ENCODE assay signal across 1 cellular context in genomic region chr15:75347222-75348033, GRCh38.
A peak's percentile ranks its signal among the peaks of the same experiment; 100 is the strongest.
TF ChIP-seq lines count a peak whose summit lies in the region.

No MANE protein-coding gene starts in this region.

TF ChIP-seq in HEK293, 187 proteins besides CTCF, POLR2A, EP300 and RAD21 (continued from another document):
- TF ChIP-seq ZNF398 (tag by site-specific recombination; IDR thresholded peaks at IDR 0.05): peak; percentile 95
- peak; percentile 89 for TF ChIP-seq ZNF341 (tag by site-specific recombination; IDR thresholded peaks at IDR 0.05; ENCODE audit: low read depth)
- TF ChIP-seq ZNF132 (tag by site-specific recombination; IDR thresholded peaks at IDR 0.05; ENCODE audit: borderline replicate concordance): no peak
- TF ChIP-seq ZNF311 (tag by site-specific recombination; IDR thresholded peaks at IDR 0.05; ENCODE audit: borderline replicate concordance): no peak
- TF ChIP-seq ZNF2 (tag by site-specific recombination; IDR thresholded peaks at IDR 0.05): peak; percentile 93
- TF ChIP-seq ZBTB26 (tag by site-specific recombination; optimal IDR thresholded peaks at IDR 0.05): peak; percentile 99
- TF ChIP-seq ZNF148 (tag by site-specific recombination; IDR thresholded peaks at IDR 0.05; ENCODE audit: borderline replicate concordance): no peak; the same call in 1 of the 2 replicates
- TF ChIP-seq ZNF600 (tag by site-specific recombination; IDR thresholded peaks at IDR 0.05): peak; percentile 88
- peak; percentile 25; the same call in 1 of the 2 replicates for TF ChIP-seq ZNF449 (tag by site-specific recombination; IDR thresholded peaks at IDR 0.05)
- no peak for TF ChIP-seq ZNF704 (tag by site-specific recombination; IDR thresholded peaks at IDR 0.05)
- TF ChIP-seq ZIC2 (tag by site-specific recombination; IDR thresholded peaks at IDR 0.05): peak; percentile 67
- peak; percentile 89 for TF ChIP-seq WT1 (tag by site-specific recombination; IDR thresholded peaks at IDR 0.05)
- TF ChIP-seq HIC1 (tag by site-specific recombination; IDR thresholded peaks at IDR 0.05): peak; percentile 69
- peak; percentile 30; the same call in 1 of the 2 replicates for TF ChIP-seq SCRT2 (tag by site-specific recombination; IDR thresholded peaks at IDR 0.05)
- TF ChIP-seq SP7 (tag by site-specific recombination; IDR thresholded peaks at IDR 0.05): peak; percentile 88
- TF ChIP-seq ZBTB21 (tag by site-specific recombination; IDR thresholded peaks at IDR 0.05): no peak
- peak; percentile 71 for TF ChIP-seq ZNF394 (tag by site-specific recombination; IDR thresholded peaks at IDR 0.05; ENCODE audit: borderline replicate concordance)
- peak; percentile 92; the same call in 1 of the 2 replicates for TF ChIP-seq ZBTB1 (tag by site-specific recombination; IDR thresholded peaks at IDR 0.05)
- TF ChIP-seq ZNF560 (tag by site-specific recombination; IDR thresholded peaks at IDR 0.05; ENCODE audit: borderline replicate concordance): no peak
- TF ChIP-seq ZNF239 (tag by site-specific recombination; IDR thresholded peaks at IDR 0.05): no peak
- no peak for TF ChIP-seq ZNF596 (tag by site-specific recombination; IDR thresholded peaks at IDR 0.05)
- TF ChIP-seq ZNF214 (tag by site-specific recombination; IDR thresholded peaks at IDR 0.05; ENCODE audit: borderline replicate concordance): no peak
- TF ChIP-seq ZNF518A (tag by site-specific recombination; conservative IDR thresholded peaks at IDR 0.05; ENCODE audit: low read depth): no peak
- TF ChIP-seq ZNF133 (tag by site-specific recombination; IDR thresholded peaks at IDR 0.05): no peak
- TF ChIP-seq IKZF3 (tag by site-specific recombination; IDR thresholded peaks at IDR 0.05): peak; percentile 78; the same call in 1 of the 2 replicates
- TF ChIP-seq ZNF558 (tag by site-specific recombination; IDR thresholded peaks at IDR 0.05): no peak
- TF ChIP-seq EGR2 (tag by site-specific recombination; IDR thresholded peaks at IDR 0.05; ENCODE audit: low read depth): peak; percentile 81
TF ChIP-seq in HEK293: peak in this region for 78.
